7 cellular contexts compared by ENCODE assay signal in genomic region chr6:151455751-151456398, GRCh38. TPM values are rescaled to one million over a fixed set of nuclear protein-coding genes. Genes with fewer than 3 reads are reported as not detected.
"Had no signal": no experiment of that assay in that cellular context is flagged by ENCODE, and none has a peak within 500 bp of the region (broad histone marks: within the 10 kb centered on the region; RNA-seq: fewer than 3 reads in every experiment).

No MANE protein-coding gene starts in this region.

RNA-seq across cellular contexts. Expression of gene CCDC170, which starts 37.9 kb away (rescaled TPM):
- total RNA-seq: activated B cell treated with CpG ODN at 0.5 μM for 24 hours; activated CD4-positive, alpha-beta T cell treated with anti-CD3 and anti-CD28 coated beads for 36 hours; activated naive CD4-positive, alpha-beta T cell treated with anti-CD3 and anti-CD28 coated beads, Interleukin-2, amount 50 U/mL, for 72 hours; activated T-helper 17 cell treated with anti-CD3 and anti-CD28 coated beads, Interleukin-2, amount 50 U/mL, for 72 hours; dermis blood vessel endothelial cell; foreskin keratinocyte; T-helper 1 cell treated with Interleukin-12 subunit alpha and Interleukin-12 subunit beta and Interleukin-4 antibody, amounts not matched to agents 30 ng/mL and 1 ng/mL, for 36 hours had no signal
